Comparison of ENCODE assay signal across 3 cellular contexts in the genomic region with DNA sequence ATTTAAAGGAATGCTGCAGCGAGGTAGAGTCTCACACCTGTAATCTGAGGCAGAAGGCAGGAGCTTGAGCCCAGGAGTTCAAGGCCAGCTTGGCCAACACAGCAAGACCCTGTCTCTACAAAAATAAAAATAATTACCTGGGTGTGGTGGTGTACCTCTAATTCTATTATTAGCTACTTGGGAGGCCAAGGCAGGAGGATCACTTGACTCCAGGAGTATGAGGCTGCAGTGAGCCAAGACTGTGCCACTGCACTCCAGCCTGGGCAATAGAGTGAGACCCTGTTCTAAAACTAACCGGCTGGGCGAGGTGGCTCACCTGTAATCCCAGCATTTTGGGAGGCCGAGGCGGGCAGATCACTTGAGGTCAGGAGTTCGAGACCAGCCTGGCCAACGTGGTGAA.
A peak's percentile ranks its signal among the peaks of the same experiment; 100 is the strongest.
TF ChIP-seq lines count a peak whose summit lies in the region.

No MANE protein-coding gene starts in this region.

TF ChIP-seq in HEK293, 187 proteins besides CTCF, POLR2A, EP300 and RAD21:
- TF ChIP-seq ZNF121 (tag by site-specific recombination; IDR thresholded peaks at IDR 0.05) = 0 out of 2 replicates have a peak, but pooled peaks have one; percentile 66

TF ChIP-seq in K562, 482 proteins besides CTCF, POLR2A, EP300 and RAD21:
- peak; percentile 75 for TF ChIP-seq ZNF121 (CRISPR knock-in tag; conservative IDR thresholded peaks at IDR 0.05)

TF ChIP-seq in HepG2, 621 proteins besides CTCF, POLR2A, EP300 and RAD21:
- TF ChIP-seq, protein P1, sequence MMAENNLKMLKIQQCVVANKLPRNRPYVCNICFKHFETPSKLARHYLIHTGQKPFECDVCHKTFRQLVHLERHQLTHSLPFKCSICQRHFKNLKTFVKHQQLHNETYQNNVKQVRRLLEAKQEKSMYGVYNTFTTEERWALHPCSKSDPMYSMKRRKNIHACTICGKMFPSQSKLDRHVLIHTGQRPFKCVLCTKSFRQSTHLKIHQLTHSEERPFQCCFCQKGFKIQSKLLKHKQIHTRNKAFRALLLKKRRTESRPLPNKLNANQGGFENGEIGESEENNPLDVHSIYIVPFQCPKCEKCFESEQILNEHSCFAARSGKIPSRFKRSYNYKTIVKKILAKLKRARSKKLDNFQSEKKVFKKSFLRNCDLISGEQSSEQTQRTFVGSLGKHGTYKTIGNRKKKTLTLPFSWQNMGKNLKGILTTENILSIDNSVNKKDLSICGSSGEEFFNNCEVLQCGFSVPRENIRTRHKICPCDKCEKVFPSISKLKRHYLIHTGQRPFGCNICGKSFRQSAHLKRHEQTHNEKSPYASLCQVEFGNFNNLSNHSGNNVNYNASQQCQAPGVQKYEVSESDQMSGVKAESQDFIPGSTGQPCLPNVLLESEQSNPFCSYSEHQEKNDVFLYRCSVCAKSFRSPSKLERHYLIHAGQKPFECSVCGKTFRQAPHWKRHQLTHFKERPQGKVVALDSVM (CRISPR knock-in tag; IDR thresholded peaks at IDR 0.05) = peak; percentile 69
- TF ChIP-seq ZNF121 (CRISPR knock-in tag; IDR thresholded peaks at IDR 0.05) = peak; percentile 85
- 0 out of 2 replicates have a peak, but pooled peaks have one; percentile 38 for TF ChIP-seq ZMYM3 (CRISPR knock-in tag; IDR thresholded peaks at IDR 0.05)
